25 cellular contexts compared by ENCODE assay signal in genomic region chr18:76844144-76844543, GRCh38.
"Had no signal": no experiment of that assay in that cellular context is flagged by ENCODE, and none has a peak within 500 bp of the region (broad histone marks: within the 10 kb centered on the region; RNA-seq: fewer than 3 reads in every experiment).

No MANE protein-coding gene starts in this region.

- H3K27me3 ChIP-seq: body of pancreas, cardiac muscle cell, hepatocyte, right lobe of liver, transverse colon, vagina had no signal

- H3K9me3 Mint-ChIP-seq: activated naive CD4-positive, alpha-beta T cell treated with anti-CD3 and anti-CD28 coated beads, Interleukin-2, amount 50 U/mL, for 24 hours; activated T-helper 1 cell treated with anti-CD3 and anti-CD28 coated beads, Interleukin-12 subunit alpha, Interleukin-12 subunit beta, Interleukin-2, Interleukin-4 antibody, amounts not matched to agents 30 ng/mL and 10 ng/mL and 1 ng/mL, durations not matched to agents 14 hours and 24 hours and 36 hours; immature natural killer cell; natural killer cell; stimulated activated memory B cell treated with anti-CD40 and anti-IgM and Interleukin-4, amounts not matched to agents 10 μg/mL and 1 μg/mL and 100 μg/mL, for 72 hours had no signal

- H3K9me3 ChIP-seq: body of pancreas, left ventricle myocardium inferior, right lobe of liver, transverse colon, vagina had no signal

- H3K36me3 Mint-ChIP-seq: activated naive CD4-positive, alpha-beta T cell treated with anti-CD3 and anti-CD28 coated beads, Interleukin-2, amount 50 U/mL, for 24 hours; immature natural killer cell; natural killer cell; stimulated activated memory B cell treated with anti-CD40 and anti-IgM and Interleukin-4, amounts not matched to agents 10 μg/mL and 1 μg/mL and 100 μg/mL, for 72 hours had no signal

- H3K36me3 ChIP-seq: cardiac muscle cell, left ventricle myocardium inferior, right lobe of liver, transverse colon, vagina had no signal

- ATAC-seq: activated CD8-positive, alpha-beta T cell treated with anti-CD3 and anti-CD28 coated beads, Interleukin-2, amount 10 ng/mL, durations not matched to agents 7 days and 5 days; body of pancreas; esophagus mucosa; natural killer cell; stimulated activated memory B cell treated with anti-CD40 and anti-IgM and Interleukin-4, amounts not matched to agents 10 μg/mL and 1 μg/mL and 100 μg/mL, for 72 hours had no signal

- DNase-seq: activated CD4-positive, alpha-beta T cell treated with anti-CD3 and anti-CD28 coated beads for 1 hour; activated CD4-positive, alpha-beta T cell treated with anti-CD3 and anti-CD28 coated beads, Interleukin-2, amount 50 U/mL, for 1 hour; activated CD8-positive, alpha-beta T cell treated with anti-CD3 and anti-CD28 coated beads, Interleukin-2, amount 10 ng/mL, durations not matched to agents 7 days and 5 days; activated gamma-delta T cell treated with Interleukin-2 at 50 U/mL for 16 hours; anterior cingulate cortex; body of pancreas; effector CD8-positive, alpha-beta T cell; foreskin melanocyte; immature natural killer cell; kidney glomerular epithelial cell; left ventricle myocardium inferior; midbrain; natural killer cell; occipital lobe; right lobe of liver; stimulated activated CD4-positive, alpha-beta T cell treated with anti-CD3 and anti-CD28 coated beads, Interleukin-2, amount 100 ng/mL, for 24 hours; transverse colon had no signal

- H3K4me1 ChIP-seq: vagina had no signal

- H2AFZ ChIP-seq: hepatocyte had no signal

- H3K27ac ChIP-seq: cardiac muscle cell, left ventricle myocardium inferior, skin epidermis, transverse colon, vagina had no signal

- H3K27me3 Mint-ChIP-seq: activated naive CD4-positive, alpha-beta T cell treated with anti-CD3 and anti-CD28 coated beads, Interleukin-2, amount 50 U/mL, for 24 hours; stimulated activated memory B cell treated with anti-CD40 and anti-IgM and Interleukin-4, amounts not matched to agents 10 μg/mL and 1 μg/mL and 100 μg/mL, for 72 hours had no signal

- H3K4me3 ChIP-seq: body of pancreas, cardiac muscle cell, hepatocyte, left ventricle myocardium inferior, right lobe of liver, skin epidermis, transverse colon, vagina had no signal

- H3K27ac Mint-ChIP-seq: activated CD8-positive, alpha-beta T cell treated with anti-CD3 and anti-CD28 coated beads, Interleukin-2, amount 10 ng/mL, durations not matched to agents 7 days and 5 days; activated naive CD4-positive, alpha-beta T cell treated with anti-CD3 and anti-CD28 coated beads, Interleukin-2, amount 50 U/mL, for 24 hours; activated T-helper 1 cell treated with anti-CD3 and anti-CD28 coated beads, Interleukin-12 subunit alpha, Interleukin-12 subunit beta, Interleukin-2, Interleukin-4 antibody, amounts not matched to agents 30 ng/mL and 10 ng/mL and 1 ng/mL, durations not matched to agents 14 hours and 24 hours and 36 hours; immature natural killer cell; natural killer cell; stimulated activated memory B cell treated with anti-CD40 and anti-IgM and Interleukin-4, amounts not matched to agents 10 μg/mL and 1 μg/mL and 100 μg/mL, for 72 hours had no signal

- H3K4me2 ChIP-seq: hepatocyte had no signal

- H3K4me3 Mint-ChIP-seq: activated CD8-positive, alpha-beta T cell treated with anti-CD3 and anti-CD28 coated beads, Interleukin-2, amount 10 ng/mL, durations not matched to agents 7 days and 5 days; activated naive CD4-positive, alpha-beta T cell treated with anti-CD3 and anti-CD28 coated beads, Interleukin-2, amount 50 U/mL, for 24 hours; activated T-helper 1 cell treated with anti-CD3 and anti-CD28 coated beads, Interleukin-12 subunit alpha, Interleukin-12 subunit beta, Interleukin-2, Interleukin-4 antibody, amounts not matched to agents 30 ng/mL and 10 ng/mL and 1 ng/mL, durations not matched to agents 14 hours and 24 hours and 36 hours; immature natural killer cell; natural killer cell; stimulated activated memory B cell treated with anti-CD40 and anti-IgM and Interleukin-4, amounts not matched to agents 10 μg/mL and 1 μg/mL and 100 μg/mL, for 72 hours had no signal
